ENCODE assay signal across 8 cellular contexts in genomic region chr1:181104790-181105133, GRCh38. TPM values are rescaled to one million over a fixed set of nuclear protein-coding genes. Genes with fewer than 3 reads are reported as not detected.
DNase-seq lines count a peak whose midpoint lies in the region; ATAC-seq and TF ChIP-seq lines count a peak whose summit lies in the region.

No MANE protein-coding gene starts in this region.

- WGBS in adrenal gland, 4 donors, result 0% methylated on average over 3 to 28 of the region's 28 CpGs; no CpG with 5 or more reads in 1 of the 4 donors

- no peaks in the 10 kb centered on the region for H3F3A ChIP-seq in DOHH2 (ENCODE audit: control insufficient read depth, insufficient read depth)

- no peak for TF ChIP-seq POLR2A in Peyer's patch (IDR thresholded peaks at IDR 0.05)
- TF ChIP-seq POLR2A in adrenal gland (IDR thresholded peaks at IDR 0.05), result no peak

- peak overlapping the region; percentile 97 for H3K4me2 ChIP-seq in DOHH2 (ENCODE audit: low read length)

- peak; percentile 41 for TF ChIP-seq CTCF in DOHH2 (IDR thresholded peaks at IDR 0.05; ENCODE audit: low read depth, low read length, poor library complexity, severe bottlenecking)
- peak in 2 of 6 experiments; percentile 13 to 17 for TF ChIP-seq CTCF in Peyer's patch (IDR thresholded peaks at IDR 0.05)
- TF ChIP-seq CTCF in adrenal gland (IDR thresholded peaks at IDR 0.05), result peak in 3 of 6 experiments; percentile 25 to 54 (median 34)

- H4K20me1 ChIP-seq in DOHH2 (ENCODE audit: control insufficient read depth, insufficient read depth, low read depth, low read length), result no peaks in the 10 kb centered on the region

- H3K27me3 ChIP-seq in DOHH2 (ENCODE audit: control insufficient read depth, low read length), result peaks cover 46% of the 10 kb centered on the region
- peaks cover 63% of the 10 kb centered on the region for H3K27me3 ChIP-seq in H7 (ENCODE audit: control insufficient read depth, insufficient read depth, low read length)
- no peaks in the 10 kb centered on the region for H3K27me3 ChIP-seq in Peyer's patch
- no peaks in the 10 kb centered on the region for H3K27me3 ChIP-seq in adrenal gland

- H3K9me3 ChIP-seq in DOHH2 (ENCODE audit: control insufficient read depth, insufficient read depth, low read length) (no peaks in the 10 kb centered on the region), Peyer's patch (no peaks in the 10 kb centered on the region), adrenal gland (replicated peaks in 1 of 3) (no peaks in the 10 kb centered on the region)

- no peak for DNase-seq in H7
- peak in 2 of 3 donors; percentile 49 to 65 for DNase-seq in Peyer's patch
- peak in 5 of 7 donors; percentile 35 to 70 (median 43) for DNase-seq in adrenal gland
- peak; percentile 43 for DNase-seq in iris pigment epithelial cell (ENCODE audit: low read depth)
- DNase-seq in stimulated activated CD8-positive, alpha-beta memory T cell treated with anti-CD3 and anti-CD28 coated beads, Interleukin-2, amount 100 ng/mL, for 48 hours (ENCODE audit: low read depth in 2 of 2), result peak; percentile 17 to 29

- H3K36me3 ChIP-seq in DOHH2 (ENCODE audit: control insufficient read depth, low read length) (no peaks in the 10 kb centered on the region), H7 (replicated peaks; ENCODE audit: control insufficient read depth, insufficient read depth, low read length) (no peaks in the 10 kb centered on the region), Peyer's patch (no peaks in the 10 kb centered on the region), adrenal gland (replicated peaks in 1 of 2) (no peaks in the 10 kb centered on the region)

- peak overlapping the region; percentile 78 for H3K4me3 ChIP-seq in DOHH2 (ENCODE audit: low read length)
- peak overlapping the region; percentile 68 for H3K4me3 ChIP-seq in H7 (ENCODE audit: insufficient read depth, low read depth, low read length)
- H3K4me3 ChIP-seq in Peyer's patch, result peak overlapping the region; percentile 53 to 94 (median 60)
- peak overlapping the region; percentile 16 to 73 (median 62) for H3K4me3 ChIP-seq in adrenal gland

- intact Hi-C loops in adrenal gland (cut with DNase I), result no loop called here

- H3K9me2 ChIP-seq in DOHH2 (replicated peaks; ENCODE audit: control insufficient read depth, low read length), result no peaks in the 10 kb centered on the region

- H3K79me2 ChIP-seq in DOHH2 (ENCODE audit: control insufficient read depth, low read length), result no peaks in the 10 kb centered on the region

- H3K4me1 ChIP-seq in DOHH2 (ENCODE audit: control insufficient read depth, low read length), result peaks cover 34% of the 10 kb centered on the region
- H3K4me1 ChIP-seq in Peyer's patch, result peaks cover 0 to 18% (median 8%) of the 10 kb centered on the region in 4 donors
- H3K4me1 ChIP-seq in adrenal gland (replicated peaks in 1 of 2), result peaks cover 9 to 49% of the 10 kb centered on the region in 2 donors

- ATAC-seq in GM21528 (IDR thresholded peaks at IDR 0.05; ENCODE audit: low FRiP score, unreplicated experiment) (no peak), GM19035 (IDR thresholded peaks at IDR 0.05; ENCODE audit: unreplicated experiment) (no peak)

- H3K27ac ChIP-seq in DOHH2 (ENCODE audit: low read depth, low read length) (peak overlapping the region; percentile 11; the same call in 1 of the 2 replicates), Peyer's patch (peak overlapping the region; percentile 73 to 91 (median 79)), adrenal gland (peak overlapping the region in 4 of 5 donors; percentile 17 to 89 (median 77))

RNA-seq across cellular contexts. Expression of gene IER5, which starts 16.3 kb away (rescaled TPM):
- 18.0 and 18.8 TPM in 2 replicates for total RNA-seq in H7 (2014; rRNA removed; shearing (Covaris generic))
- total RNA-seq in Peyer's patch (10 to 100 TPM in 1 of 4 donors, 1 to 10 TPM in 3; 6.3 to 10.7 (median 8.2) TPM), adrenal gland (10 to 100 TPM in 5 of 8 donors, 1 to 10 TPM in 3; 6.0 to 19.2 (median 10.9) TPM)
- 1 to 10 TPM; 2.0 to 8.1 (median 7.5) TPM for polyA plus RNA-seq in adrenal gland

Comparison
In these comparisons a context has a peak if more than half of its experiments do, and no peak if none do; other contexts are left out.
1. H3K27ac ChIP-seq: peak in every context shown above with its lines; median percentile 79 in Peyer's patch; 77 in adrenal gland; 11 in DOHH2.